Comparison of ENCODE assay signal across 8 cellular contexts in genomic region chr12:52020539-52021336, GRCh38. TPM values are rescaled to one million over a fixed set of nuclear protein-coding genes. Genes with fewer than 3 reads are reported as not detected.
DNase-seq lines count a peak whose midpoint lies in the region; ATAC-seq, FAIRE-seq and TF ChIP-seq lines count a peak whose summit lies in the region.

No MANE protein-coding gene starts in this region.

- H4K20me1 ChIP-seq in K562 (replicated peaks; ENCODE audit: control insufficient read depth, insufficient read depth, low read length): no peaks in the 10 kb centered on the region

- TF ChIP-seq CTCF in heart left ventricle (IDR thresholded peaks at IDR 0.05) (peak; percentile 53 to 76 (median 63)), K562 (IDR thresholded peaks at IDR 0.05 in 2 of 3, conservative IDR thresholded peaks at IDR 0.05 in 1 of 3; ENCODE audit: insufficient read depth in 2 of 3, low read depth in 1 of 3, low read length in 3 of 3) (peak; percentile 87 to 90 (median 88)), kidney (IDR thresholded peaks at IDR 0.05; ENCODE audit: borderline replicate concordance, extremely low read depth, insufficient read depth) (peak; percentile 60)

- no peak for TF ChIP-seq POLR2A in heart left ventricle (IDR thresholded peaks at IDR 0.05)
- no peak for TF ChIP-seq POLR2A in K562 (conservative IDR thresholded peaks at IDR 0.05)

- no peaks in the 10 kb centered on the region for H3K36me3 Mint-ChIP-seq in T-cell

- DNase-seq in heart left ventricle (peak in 4 of 5 donors; percentile 44 to 76 (median 50)), cardiac septum (ENCODE audit: low spot score) (no peak), MG63 (peak; percentile 44), T-cell (peak in 32 of 34 experiments; percentile 40 to 75 (median 58)), K562 (ENCODE audit: extremely low read depth in 1 of 4, low spot score in 3 of 4) (peak; percentile 71 to 79 (median 74)), kidney (peak; percentile 84)
- DNase-seq in stimulated activated CD8-positive, alpha-beta memory T cell treated with anti-CD3 and anti-CD28 coated beads, Interleukin-7, amount 100 ng/mL, for 1 hour (ENCODE audit: low read depth in 2 of 2): peak; percentile 32 to 47

- no peaks in the 10 kb centered on the region for H3K9me3 ChIP-seq in heart left ventricle
- no peaks in the 10 kb centered on the region for H3K9me3 ChIP-seq in MG63
- H3K9me3 ChIP-seq in K562 (replicated peaks; ENCODE audit: control insufficient read depth, insufficient read depth, low read depth, low read length): no peaks in the 10 kb centered on the region
- no peaks in the 10 kb centered on the region for H3K9me3 ChIP-seq in kidney (ENCODE audit: control insufficient read depth in 1 of 2, low read length in 2 of 2)

- ATAC-seq in heart left ventricle (peak in 3 of 4 donors; percentile 6 to 27 (median 10)), T-cell (replicated peaks in 1 of 4) (peak; percentile 34 to 36 (median 34)), K562 (peak; percentile 82), HG03139 (IDR thresholded peaks at IDR 0.05; ENCODE audit: unreplicated experiment) (no peak)

- H3K4me3 ChIP-seq in heart left ventricle (no peak overlapping the region), MG63 (no peak overlapping the region), K562 (no peak overlapping the region), kidney (ENCODE audit: low read length in 2 of 2) (no peak overlapping the region)

- H3K4me3 Mint-ChIP-seq in T-cell: peak overlapping the region in 1 of 3 donors; percentile 81

- POLR2A ChIA-PET in T-cell (lab: Charles Lee): interaction anchor here (0.6 to 1.9 kb wide), 5 partner anchors 9 to 31 kb away, joined by 3 to 11 read pairs (median 4); partner anchors contain the start of genes TAMALIN (in 2 of the 2) and NR4A1 (in 1 of the 2)
- POLR2A ChIA-PET in K562 (lab: Yijun Ruan, JAX): interaction anchor here (0.6 to 2.8 kb wide), 6 partner anchors 10 to 55 kb away, joined by 3 to 13 read pairs (median 4); no protein-coding TSS in a partner anchor

- no peak overlapping the region; the same call in 1 of the 2 replicates for H2AFZ ChIP-seq in K562 (ENCODE audit: low read depth, low read length)

- CTCF ChIA-PET in T-cell (lab: Charles Lee): interaction anchor here (0.8 to 5.1 kb wide), 13 partner anchors 10 to 65 kb away, joined by 3 to 53 read pairs (median 4); partner anchors contain the start of gene TAMALIN (in 1 of the 2)
- CTCF ChIA-PET in K562 (lab: Yijun Ruan, JAX; ENCODE audit: low intra/inter-chr PET ratio): interaction anchor here (0.6 to 2.3 kb wide), 9 partner anchors 11 to 1127 kb away, joined by 3 to 32 read pairs (median 4); no protein-coding TSS in a partner anchor

- 27 to 35% (median 32%) methylated on average over 9 of the region's 9 CpGs for WGBS in heart left ventricle, 4 donors
- WGBS in K562 (ENCODE audit: insufficient coverage, low coverage, missing lambda C conversion rate): 0% methylated on average over 9 of the region's 9 CpGs

- H3K36me3 ChIP-seq in heart left ventricle: peaks cover 0 to 3% (median 0%) of the 10 kb centered on the region in 9 donors
- no peaks in the 10 kb centered on the region for H3K36me3 ChIP-seq in MG63
- no peaks in the 10 kb centered on the region for H3K36me3 ChIP-seq in K562 (ENCODE audit: control insufficient read depth, insufficient read depth, low read length)
- H3K36me3 ChIP-seq in kidney (ENCODE audit: control insufficient read depth in 1 of 2, insufficient read depth in 2 of 2, low read length in 2 of 2): no peaks in the 10 kb centered on the region

- no peaks in the 10 kb centered on the region for H3K27me3 Mint-ChIP-seq in T-cell

- peak overlapping the region in 1 of 2 experiments; percentile 65; a peak in 2 of 4 replicates for H3K9ac ChIP-seq in K562 (ENCODE audit: insufficient read depth in 1 of 2, low read depth in 2 of 2, low read length in 2 of 2)
- no peak overlapping the region for H3K9ac ChIP-seq in kidney (ENCODE audit: low read length in 2 of 2)

- FAIRE-seq in K562 (lab: Jason Lieb, UNC) (peak; percentile 74), kidney (lab: Jason Lieb, UNC) (no peak)

- peak overlapping the region in 1 of 2 donors; percentile 59 for H3K27ac Mint-ChIP-seq in T-cell

- H3K79me2 ChIP-seq in K562 (ENCODE audit: control insufficient read depth, insufficient read depth, low read length): no peaks in the 10 kb centered on the region

- no peak overlapping the region for H3K4me2 ChIP-seq in K562 (ENCODE audit: insufficient read depth, low read length)

- H3K4me1 ChIP-seq in heart left ventricle (peaks cover 0 to 36% (median 24%) of the 10 kb centered on the region in 12 donors), K562 (replicated peaks in 1 of 2; ENCODE audit: control insufficient read depth in 2 of 2, insufficient read depth in 2 of 2, low read length in 2 of 2) (peaks cover 0 to 24% of the 10 kb centered on the region in 2 experiments; a peak in 3 of 5 replicates), kidney (ENCODE audit: control insufficient read depth in 1 of 2, insufficient read depth in 1 of 2, low read depth in 1 of 2, low read length in 2 of 2) (peaks cover 6% of the 10 kb centered on the region in 2 donors)

- H3K4me1 Mint-ChIP-seq in T-cell: peaks cover 32 to 45% (median 37%) of the 10 kb centered on the region in 3 donors

- no TSS peak for BruUV-seq in K562 (replicated peaks; lab: Mats Ljungman, UMichigan)

- H3K9me1 ChIP-seq in K562 (ENCODE audit: control insufficient read depth, insufficient read depth, low read length): no peaks in the 10 kb centered on the region

- in situ Hi-C loops in K562 (cut with MboI): loop anchor here (25.0 kb wide), 1 partner anchor 608 kb away; the partner anchor contains the start of gene SLC4A8

- intact Hi-C loops in heart left ventricle (cut with DNase I): loop anchor here in 3 of 10 donors (1.0 to 5.0 kb wide), 4 partner anchors 16 to 123 kb away; partner anchors contain the start of gene ACVRL1 (in 1 of the 3)
- intact Hi-C loops in cardiac septum (cut with DNase I): no loop called here
- intact Hi-C loops in K562 (cut with micrococcal nuclease): loop anchor here (1.0 kb wide), 2 partner anchors 16 to 27 kb away; no protein-coding TSS in a partner anchor
- intact Hi-C loops in kidney (cut with DNase I): loop anchor here (10.0 kb wide), 1 partner anchor 54 kb away; the partner anchor contains the start of gene SMIM41

- H3K27me3 ChIP-seq in heart left ventricle (peaks cover 0 to 5% (median 0%) of the 10 kb centered on the region in 9 donors), MG63 (no peaks in the 10 kb centered on the region), K562 (ENCODE audit: control insufficient read depth in 2 of 2, insufficient read depth in 2 of 2, low read length in 2 of 2) (no peaks in the 10 kb centered on the region; a peak in 1 of 5 replicates)

- TF ChIP-seq EP300 in K562 (IDR thresholded peaks at IDR 0.05; ENCODE audit: low read length): no peak

- H3K27ac ChIP-seq in heart left ventricle (no peak overlapping the region), K562 (ENCODE audit: extremely low read depth, low read depth, low read length) (no peak overlapping the region), kidney (ENCODE audit: low read depth in 2 of 2, low read length in 2 of 2) (no peak overlapping the region)

- TF ChIP-seq RAD21 in K562 (CRISPR knock-in tag; conservative IDR thresholded peaks at IDR 0.05 in 1 of 2, IDR thresholded peaks at IDR 0.05 in 1 of 2): peak; percentile 82 to 95

- no peaks in the 10 kb centered on the region for H3K9me3 Mint-ChIP-seq in T-cell

RNA-seq across cellular contexts. Expression of gene TAMALIN, which starts 14.0 kb away (rescaled TPM):
- total RNA-seq in heart left ventricle: 10 to 100 TPM; 12.9 to 38.0 (median 17.6) TPM
- 10 to 100 TPM; 17.8 to 26.5 TPM for polyA plus RNA-seq in heart left ventricle
- total RNA-seq in cardiac septum: 27.5 TPM
- total RNA-seq in MG63 (2014; rRNA removed; shearing (Covaris generic); ENCODE audit: low replicate concordance): 1.4 and 2.0 TPM in 2 replicates
- total RNA-seq in T-cell: 100 to 1,000 TPM in 2 of 5 donors, 10 to 100 TPM in 3; 31.7 to 480 (median 38.4) TPM
- total RNA-seq in K562 (2011; cell fraction: chromatin; rRNA removed; ENCODE audit: low replicate concordance): 3.2 and 11.3 TPM in 2 replicates
- total RNA-seq in K562 (2011; cell fraction: nucleolus; rRNA removed): 5.7 and 10.0 TPM in 2 replicates
- 3.2 and 3.4 TPM in 2 replicates for total RNA-seq in K562 (2011; cell fraction: nucleoplasm; rRNA removed)
- 0.82 and 1.5 TPM in 2 replicates for total RNA-seq in K562 (2014; rRNA removed)
- 0.70 and 1.3 TPM in 2 replicates for total RNA-seq in K562 (2014; rRNA removed; fragmentation: Illumina TruSeq; extraction: Trizol)
- 2.2 and 3.2 TPM in 2 replicates for total RNA-seq in K562 (2015; rRNA removed; fragmentation: Illumina TruSeq; extraction: Trizol)
- 1.3 and 1.5 TPM in 2 replicates for total RNA-seq in K562 (2021)
- 0.74 and 1.1 TPM in 2 replicates for polyA plus RNA-seq in K562 (2011; rRNA removed)
- 0.46 and 1.4 TPM in 2 replicates for polyA plus RNA-seq in K562 (2011; cell fraction: cytosol; rRNA removed)
- 2.5 and 2.6 TPM in 2 replicates for polyA plus RNA-seq in K562 (2011; cell fraction: nucleus; rRNA removed)
- polyA plus RNA-seq in K562 (2012): 4.8 and 8.3 TPM in 2 replicates
- polyA plus RNA-seq in K562 (2014; fragmentation: Illumina TruSeq; extraction: Trizol): 0.65 and 1.1 TPM in 2 replicates
- not detected for polyA plus RNA-seq in K562 (2014; fragmentation: Nextera tagmentation; extraction: Ambion mirVana)
- 1.2 and 1.5 TPM in 2 replicates for polyA plus RNA-seq in K562 (2014; rRNA removed)
- polyA minus RNA-seq in K562 (2011; rRNA and poly(A)+ RNA removed): 0.96 and 1.2 TPM in 2 replicates
- 6.1 TPM in 1 of 2 replicates, not detected in the other for polyA minus RNA-seq in K562 (2011; cell fraction: cytosol; rRNA and poly(A)+ RNA removed)
- polyA minus RNA-seq in K562 (2011; cell fraction: nucleus; rRNA and poly(A)+ RNA removed): 1.8 and 2.4 TPM in 2 replicates
- total RNA-seq in kidney: 52.3 TPM
- 22.3 TPM for polyA plus RNA-seq in kidney (ENCODE audit: insufficient read depth, low read depth, low replicate concordance)

RNA-seq across cellular contexts. Expression of gene NR4A1, which starts 30.5 kb away (rescaled TPM):
- total RNA-seq in heart left ventricle (100 to 1,000 TPM in 2 of 9 donors, 10 to 100 TPM in 7; 22.0 to 140 (median 42.0) TPM), cardiac septum (76.3 TPM), T-cell (100 to 1,000 TPM in 1 of 5 donors, 10 to 100 TPM in 1, 1 to 10 TPM in 3; 5.9 to 103 (median 7.3) TPM), K562 (2014; rRNA removed) (2.0 and 2.2 TPM in 2 replicates), K562 (2014; rRNA removed; fragmentation: Illumina TruSeq; extraction: Trizol) (0.47 and 0.86 TPM in 2 replicates), K562 (2015; rRNA removed; fragmentation: Illumina TruSeq; extraction: Trizol) (0.07 and 0.34 TPM in 2 replicates), K562 (2021) (4.4 and 4.7 TPM in 2 replicates), kidney (37.2 TPM)
- polyA plus RNA-seq in heart left ventricle (10 to 100 TPM; 59.5 to 66.3 TPM), K562 (2011; rRNA removed) (2.0 and 3.2 TPM in 2 replicates), K562 (2014; fragmentation: Illumina TruSeq; extraction: Trizol) (1.7 and 2.4 TPM in 2 replicates), K562 (2014; fragmentation: Nextera tagmentation; extraction: Ambion mirVana) (under 1 TPM in 1 of 2 experiments, not detected in 1; 0.08 TPM), K562 (2014; rRNA removed) (1.7 and 2.7 TPM in 2 replicates), kidney (ENCODE audit: insufficient read depth, low read depth, low replicate concordance) (54.1 TPM)
- total RNA-seq in MG63 (2014; rRNA removed; shearing (Covaris generic); ENCODE audit: low replicate concordance): 4.4 TPM in 1 of 2 replicates, not detected in the other
- 5.4 and 21.5 TPM in 2 replicates for total RNA-seq in K562 (2011; cell fraction: chromatin; rRNA removed; ENCODE audit: low replicate concordance)
- total RNA-seq in K562 (2011; cell fraction: nucleolus; rRNA removed): 6.6 and 15.5 TPM in 2 replicates
- total RNA-seq in K562 (2011; cell fraction: nucleoplasm; rRNA removed): 6.7 and 7.1 TPM in 2 replicates
- 3.2 and 7.1 TPM in 2 replicates for polyA plus RNA-seq in K562 (2011; cell fraction: cytosol; rRNA removed)
- polyA plus RNA-seq in K562 (2011; cell fraction: nucleus; rRNA removed): 6.6 and 13.3 TPM in 2 replicates
- polyA plus RNA-seq in K562 (2012): 3.6 and 4.4 TPM in 2 replicates
- 0.72 and 0.95 TPM in 2 replicates for polyA minus RNA-seq in K562 (2011; rRNA and poly(A)+ RNA removed)
- polyA minus RNA-seq in K562 (2011; cell fraction: cytosol; rRNA and poly(A)+ RNA removed): 3.7 and 7.6 TPM in 2 replicates
- 2.8 and 3.4 TPM in 2 replicates for polyA minus RNA-seq in K562 (2011; cell fraction: nucleus; rRNA and poly(A)+ RNA removed)

RNA-seq across cellular contexts. Expression of gene ATG101, which starts 49.0 kb away (rescaled TPM):
- 10 to 100 TPM; 18.9 to 46.7 (median 24.1) TPM for total RNA-seq in heart left ventricle
- polyA plus RNA-seq in heart left ventricle: 100 to 1,000 TPM in 1 of 2 donors, 10 to 100 TPM in 1; 22.1 to 108 TPM
- total RNA-seq in cardiac septum: 23.2 TPM
- 45.4 and 110 TPM in 2 replicates for total RNA-seq in MG63 (2014; rRNA removed; shearing (Covaris generic); ENCODE audit: low replicate concordance)
- 10 to 100 TPM; 24.8 to 30.3 (median 25.9) TPM for total RNA-seq in T-cell
- total RNA-seq in K562 (2011; cell fraction: chromatin; rRNA removed; ENCODE audit: low replicate concordance): 24.2 and 53.2 TPM in 2 replicates
- 52.9 and 58.2 TPM in 2 replicates for total RNA-seq in K562 (2011; cell fraction: nucleolus; rRNA removed)
- total RNA-seq in K562 (2011; cell fraction: nucleoplasm; rRNA removed): 34.3 and 38.9 TPM in 2 replicates
- 50.5 and 52.4 TPM in 2 replicates for total RNA-seq in K562 (2014; rRNA removed)
- 15.0 and 20.8 TPM in 2 replicates for total RNA-seq in K562 (2014; rRNA removed; fragmentation: Illumina TruSeq; extraction: Trizol)
- 29.7 and 31.8 TPM in 2 replicates for total RNA-seq in K562 (2015; rRNA removed; fragmentation: Illumina TruSeq; extraction: Trizol)
- 38.0 and 38.1 TPM in 2 replicates for total RNA-seq in K562 (2021)
- polyA plus RNA-seq in K562 (2011; rRNA removed): 40.0 and 44.4 TPM in 2 replicates
- 44.9 and 61.0 TPM in 2 replicates for polyA plus RNA-seq in K562 (2011; cell fraction: cytosol; rRNA removed)
- polyA plus RNA-seq in K562 (2011; cell fraction: nucleus; rRNA removed): 29.2 and 42.6 TPM in 2 replicates
- polyA plus RNA-seq in K562 (2012): 36.2 and 43.3 TPM in 2 replicates
- polyA plus RNA-seq in K562 (2014; fragmentation: Illumina TruSeq; extraction: Trizol): 29.1 and 34.1 TPM in 2 replicates
- 1 to 10 TPM; 2.9 to 3.9 TPM for polyA plus RNA-seq in K562 (2014; fragmentation: Nextera tagmentation; extraction: Ambion mirVana)
- polyA plus RNA-seq in K562 (2014; rRNA removed): 39.9 and 42.9 TPM in 2 replicates
- polyA minus RNA-seq in K562 (2011; rRNA and poly(A)+ RNA removed): 36.0 and 46.8 TPM in 2 replicates
- 12.4 and 14.5 TPM in 2 replicates for polyA minus RNA-seq in K562 (2011; cell fraction: cytosol; rRNA and poly(A)+ RNA removed)
- 16.6 and 19.2 TPM in 2 replicates for polyA minus RNA-seq in K562 (2011; cell fraction: nucleus; rRNA and poly(A)+ RNA removed)
- 32.1 TPM for total RNA-seq in kidney
- polyA plus RNA-seq in kidney (ENCODE audit: insufficient read depth, low read depth, low replicate concordance): 53.0 TPM

RNA-seq across cellular contexts. Expression of gene SMIM41, which starts 58.8 kb away (rescaled TPM):
- total RNA-seq in heart left ventricle (under 1 TPM in 3 of 9 donors, not detected in 6; 0.29 to 0.52 (median 0.32) TPM), cardiac septum (not detected), T-cell (under 1 TPM in 1 of 5 donors, not detected in 4; 0.41 TPM), K562 (2014; rRNA removed) (not detected in 2 replicates), K562 (2014; rRNA removed; fragmentation: Illumina TruSeq; extraction: Trizol) (not detected in 2 replicates), K562 (2015; rRNA removed; fragmentation: Illumina TruSeq; extraction: Trizol) (not detected in 2 replicates), K562 (2021) (not detected in 2 replicates), kidney (0.31 TPM)
- polyA plus RNA-seq in heart left ventricle (under 1 TPM; 0.08 to 0.65 TPM), K562 (2011; rRNA removed) (not detected in 2 replicates), K562 (2014; fragmentation: Illumina TruSeq; extraction: Trizol) (not detected in 2 replicates), K562 (2014; fragmentation: Nextera tagmentation; extraction: Ambion mirVana) (not detected), K562 (2014; rRNA removed) (not detected in 2 replicates), kidney (ENCODE audit: insufficient read depth, low read depth, low replicate concordance) (not detected)
- total RNA-seq in MG63 (2014; rRNA removed; shearing (Covaris generic); ENCODE audit: low replicate concordance): not detected in 2 replicates
- not detected in 2 replicates for total RNA-seq in K562 (2011; cell fraction: chromatin; rRNA removed; ENCODE audit: low replicate concordance)
- 0.50 TPM in 1 of 2 replicates, not detected in the other for total RNA-seq in K562 (2011; cell fraction: nucleolus; rRNA removed)
- total RNA-seq in K562 (2011; cell fraction: nucleoplasm; rRNA removed): not detected in 2 replicates
- polyA plus RNA-seq in K562 (2011; cell fraction: cytosol; rRNA removed): not detected in 2 replicates
- polyA plus RNA-seq in K562 (2011; cell fraction: nucleus; rRNA removed): 0.09 TPM in 1 of 2 replicates, not detected in the other
- not detected in 2 replicates for polyA plus RNA-seq in K562 (2012)
- not detected in 2 replicates for polyA minus RNA-seq in K562 (2011; rRNA and poly(A)+ RNA removed)
- not detected in 2 replicates for polyA minus RNA-seq in K562 (2011; cell fraction: cytosol; rRNA and poly(A)+ RNA removed)
- polyA minus RNA-seq in K562 (2011; cell fraction: nucleus; rRNA and poly(A)+ RNA removed): 0.27 TPM in 1 of 2 replicates, not detected in the other
